ENCODE assay signal across 8 cellular contexts in the genomic region with DNA sequence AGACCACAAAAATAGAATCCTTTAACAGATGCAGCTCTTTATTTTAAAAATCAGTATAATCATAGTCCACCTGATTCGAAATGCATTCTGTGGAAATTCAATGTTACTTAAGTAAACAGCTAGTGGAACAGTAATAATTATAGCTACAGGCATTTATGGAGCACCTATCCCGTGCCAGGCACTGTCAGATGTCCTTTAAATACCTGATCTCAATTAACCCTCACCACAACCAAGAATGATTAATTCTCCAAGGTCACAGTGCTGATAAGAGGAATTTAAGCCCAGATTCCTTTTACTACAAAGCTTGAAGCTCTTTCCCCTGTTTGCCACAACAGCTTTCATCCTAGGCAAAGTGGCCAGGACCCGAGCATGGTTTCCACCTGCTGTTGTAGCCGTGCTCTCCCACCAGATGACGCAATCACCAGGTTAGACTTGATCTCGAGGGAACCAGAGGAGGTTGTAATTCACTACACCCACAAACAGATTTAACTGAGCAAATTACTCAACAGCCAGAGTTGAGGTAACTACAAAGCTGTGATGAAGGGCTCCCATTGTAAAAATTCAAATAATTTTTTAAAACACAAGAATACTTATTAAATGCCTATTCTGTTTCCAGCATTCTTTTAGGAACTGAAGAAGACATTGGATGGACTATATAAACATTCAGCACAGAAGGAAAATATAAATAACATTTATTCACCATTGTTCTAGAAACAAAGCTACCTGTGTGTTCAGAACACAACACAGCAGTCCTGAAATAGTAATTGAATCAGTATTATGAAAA. TPM values are rescaled to one million over a fixed set of nuclear protein-coding genes. Genes with fewer than 3 reads are reported as not detected.
DNase-seq lines count a peak whose midpoint lies in the region; ATAC-seq and TF ChIP-seq lines count a peak whose summit lies in the region.

No MANE protein-coding gene starts in this region.

- H3K4me3 Mint-ChIP-seq in effector memory CD8-positive, alpha-beta T cell = no peak overlapping the region
- no peak overlapping the region for H3K4me3 Mint-ChIP-seq in neural progenitor cell

- H3K27ac ChIP-seq in neural progenitor cell = no peak overlapping the region

- H3K4me3 ChIP-seq in neural progenitor cell = no peak overlapping the region

- peaks cover 74% of the 10 kb centered on the region for H3K79me2 ChIP-seq in neural progenitor cell (ENCODE audit: low read depth)

- DNase-seq in DMS53 (lab: John Stamatoyannopoulos, UW) (peak; percentile 92), NCI-H1092 treated with DMSO at 0.1 percent for 48 hours (lab: John Stamatoyannopoulos, UW) (peak; percentile 68), T-helper 9 cell (peak; percentile 11), neural progenitor cell (ENCODE audit: low spot score) (peak; percentile 52)
- DNase-seq in effector memory CD8-positive, alpha-beta T cell = peak in 2 of 3 experiments; percentile 14 to 19

- no peaks in the 10 kb centered on the region for H3K27me3 ChIP-seq in neural progenitor cell

- no peak overlapping the region for H2AFZ ChIP-seq in neural progenitor cell (replicated peaks)

- no peaks in the 10 kb centered on the region for H3K4me1 ChIP-seq in neural progenitor cell

- H3K9me3 ChIP-seq in neural progenitor cell (ENCODE audit: low read depth) = no peaks in the 10 kb centered on the region

- H3K27me3 Mint-ChIP-seq in effector memory CD8-positive, alpha-beta T cell = no peaks in the 10 kb centered on the region
- H3K27me3 Mint-ChIP-seq in neural progenitor cell (ENCODE audit: insufficient read depth, low read depth) = peaks cover 3% of the 10 kb centered on the region

- H3K9me3 Mint-ChIP-seq in effector memory CD8-positive, alpha-beta T cell = no peaks in the 10 kb centered on the region
- peaks cover 16% of the 10 kb centered on the region for H3K9me3 Mint-ChIP-seq in neural progenitor cell

- TF ChIP-seq CTCF in neural progenitor cell (IDR thresholded peaks at IDR 0.05) = peak; percentile 60

- peaks cover 6 to 12% of the 10 kb centered on the region in 2 donors for H3K4me1 Mint-ChIP-seq in effector memory CD8-positive, alpha-beta T cell (ENCODE audit: low read depth in 2 of 2)
- peaks cover 2% of the 10 kb centered on the region for H3K4me1 Mint-ChIP-seq in neural progenitor cell

- no peaks in the 10 kb centered on the region for H4K20me1 ChIP-seq in neural progenitor cell (ENCODE audit: low read depth)

- no peaks in the 10 kb centered on the region for H3F3A ChIP-seq in neural progenitor cell (ENCODE audit: low read depth)

- ATAC-seq in GM21717 (IDR thresholded peaks at IDR 0.05; ENCODE audit: unreplicated experiment) = peak; percentile 67
- ATAC-seq in effector memory CD8-positive, alpha-beta T cell (replicated peaks) = peak; percentile 72
- no peak for ATAC-seq in HG02970 (IDR thresholded peaks at IDR 0.05; ENCODE audit: low FRiP score, unreplicated experiment)
- ATAC-seq in GM18519 (IDR thresholded peaks at IDR 0.05; ENCODE audit: low FRiP score, unreplicated experiment) = no peak

- H3K36me3 ChIP-seq in neural progenitor cell = no peaks in the 10 kb centered on the region

- H3K9ac ChIP-seq in neural progenitor cell = no peak overlapping the region

- H3K36me3 Mint-ChIP-seq in effector memory CD8-positive, alpha-beta T cell (ENCODE audit: insufficient read depth) = peaks cover 6% of the 10 kb centered on the region
- H3K36me3 Mint-ChIP-seq in neural progenitor cell = peaks cover 21% of the 10 kb centered on the region

- H3K4me2 ChIP-seq in neural progenitor cell = no peak overlapping the region

- H3K27ac Mint-ChIP-seq in effector memory CD8-positive, alpha-beta T cell = peak overlapping the region; percentile 22 to 62
- no peak overlapping the region for H3K27ac Mint-ChIP-seq in neural progenitor cell

RNA-seq across cellular contexts. Expression of gene PRDM10, which starts 10.3 kb away (rescaled TPM):
- 14.2 and 16.3 TPM in 2 replicates for total RNA-seq in neural progenitor cell (ENCODE audit: low replicate concordance)

Comparison
In these comparisons a context has a peak if more than half of its experiments do, and no peak if none do; other contexts are left out.
1. DNase-seq: peak in every context shown above with its lines; median percentile 92 in DMS53; 68 in NCI-H1092 treated with DMSO at 0.1 percent for 48 hours; 52 in neural progenitor cell; 16 in effector memory CD8-positive, alpha-beta T cell; 11 in T-helper 9 cell.
2. ATAC-seq: peak in GM21717 (single experiment) and effector memory CD8-positive, alpha-beta T cell (single experiment); none in HG02970 (single experiment) and GM18519 (single experiment).